Comparison of ENCODE assay signal across 16 cellular contexts in the genomic region with DNA sequence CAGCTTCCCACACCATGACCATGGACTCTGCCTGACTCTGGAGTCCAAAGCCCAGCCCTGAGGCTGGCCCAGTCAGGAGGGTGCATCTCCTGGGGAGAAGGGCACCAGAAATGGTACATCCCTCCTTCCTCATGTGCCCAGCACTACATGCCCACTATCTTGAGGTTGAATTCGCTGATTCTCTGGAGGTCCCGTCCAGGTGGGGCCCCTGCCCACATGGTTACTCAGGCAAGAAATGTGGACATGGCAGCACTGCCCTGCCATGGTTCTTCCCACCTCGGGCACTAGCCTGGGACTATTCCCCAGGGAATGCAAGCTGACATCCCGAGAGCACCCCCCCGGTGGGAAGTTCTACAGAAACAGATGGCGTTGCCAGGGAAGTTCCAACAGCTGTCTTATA.
"Had no signal": no experiment of that assay in that cellular context is flagged by ENCODE, and none has a peak within 500 bp of the region (broad histone marks: within the 10 kb centered on the region; RNA-seq: fewer than 3 reads in every experiment).

No MANE protein-coding gene starts in this region.

- H3K4me3 ChIP-seq: colonic mucosa, heart left ventricle, transverse colon had no signal

- H3K27me3 ChIP-seq: colonic mucosa, foreskin keratinocyte, heart left ventricle, transverse colon had no signal

- H3K36me3 Mint-ChIP-seq: naive B cell had no signal

- H3K27ac ChIP-seq: colonic mucosa, foreskin keratinocyte, heart left ventricle, transverse colon had no signal

- H3K4me1 Mint-ChIP-seq: activated B cell treated with CpG ODN at 0.5 μM for 24 hours, mesothelial cell of epicardium had no signal

- H3K27ac Mint-ChIP-seq: activated B cell treated with CpG ODN at 0.5 μM for 24 hours; activated CD4-positive, alpha-beta T cell treated with anti-CD3 and anti-CD28 coated beads, Interleukin-2, amount 10 ng/mL, durations not matched to agents 7 days and 5 days; activated naive CD4-positive, alpha-beta T cell treated with anti-CD3 and anti-CD28 coated beads, Interleukin-2, amount 10 ng/mL, durations not matched to agents 7 days and 5 days; activated T-helper 2 cell treated with anti-CD3 and anti-CD28 coated beads, Interferon-gamma antibody, Interleukin-2, Interleukin-4, amounts not matched to agents 10 μg/mL and 5 μg/mL and 100 μg/mL, durations not matched to agents 14 hours and 24 hours and 36 hours; mesothelial cell of epicardium; T-helper 1 cell treated with Interleukin-12 subunit alpha and Interleukin-12 subunit beta and Interleukin-4 antibody, amounts not matched to agents 30 μg/mL and 1 μg/mL, for 36 hours had no signal

- H3K4me3 Mint-ChIP-seq: activated B cell treated with CpG ODN at 0.5 μM for 24 hours; activated CD4-positive, alpha-beta T cell treated with anti-CD3 and anti-CD28 coated beads, Interleukin-2, amount 10 ng/mL, durations not matched to agents 7 days and 5 days; activated naive CD4-positive, alpha-beta T cell treated with anti-CD3 and anti-CD28 coated beads, Interleukin-2, amount 10 ng/mL, durations not matched to agents 7 days and 5 days; mesothelial cell of epicardium; naive B cell; T-helper 1 cell treated with Interleukin-12 subunit alpha and Interleukin-12 subunit beta and Interleukin-4 antibody, amounts not matched to agents 30 μg/mL and 1 μg/mL, for 36 hours had no signal

- H3K27me3 Mint-ChIP-seq: activated B cell treated with CpG ODN at 0.5 μM for 24 hours; activated CD4-positive, alpha-beta T cell treated with anti-CD3 and anti-CD28 coated beads, Interleukin-2, amount 10 ng/mL, durations not matched to agents 7 days and 5 days; activated naive CD4-positive, alpha-beta T cell treated with anti-CD3 and anti-CD28 coated beads, Interleukin-2, amount 10 ng/mL, durations not matched to agents 7 days and 5 days; naive B cell had no signal

- H3K4me1 ChIP-seq: colonic mucosa, foreskin keratinocyte, transverse colon had no signal

- H3K9me3 ChIP-seq: colonic mucosa, heart left ventricle, transverse colon had no signal

- DNase-seq: activated B cell treated with CpG ODN at 0.5 μM for 24 hours; activated CD4-positive, alpha-beta T cell treated with anti-CD3 and anti-CD28 coated beads, Interleukin-2, amount 10 ng/mL, durations not matched to agents 7 days and 5 days; activated naive CD4-positive, alpha-beta T cell treated with anti-CD3 and anti-CD28 coated beads, Interleukin-2, amount 10 ng/mL, durations not matched to agents 7 days and 5 days; activated T-cell treated with anti-CD3 and anti-CD28 coated beads for 4 hours; colonic mucosa; foreskin keratinocyte; islet precursor cell; naive B cell; stimulated activated CD4-positive, alpha-beta T cell treated with anti-CD3 and anti-CD28 coated beads, Interleukin-2, amount 100 ng/mL, for 24 hours; stimulated activated naive CD4-positive, alpha-beta T cell; substantia nigra; transverse colon had no signal

- H3K9me3 Mint-ChIP-seq: activated B cell treated with CpG ODN at 0.5 μM for 24 hours; activated CD4-positive, alpha-beta T cell treated with anti-CD3 and anti-CD28 coated beads, Interleukin-2, amount 10 ng/mL, durations not matched to agents 7 days and 5 days; activated naive CD4-positive, alpha-beta T cell treated with anti-CD3 and anti-CD28 coated beads, Interleukin-2, amount 10 ng/mL, durations not matched to agents 7 days and 5 days; activated T-helper 2 cell treated with anti-CD3 and anti-CD28 coated beads, Interferon-gamma antibody, Interleukin-2, Interleukin-4, amounts not matched to agents 10 μg/mL and 5 μg/mL and 100 μg/mL, durations not matched to agents 14 hours and 24 hours and 36 hours; mesothelial cell of epicardium; naive B cell; T-helper 1 cell treated with Interleukin-12 subunit alpha and Interleukin-12 subunit beta and Interleukin-4 antibody, amounts not matched to agents 30 μg/mL and 1 μg/mL, for 36 hours had no signal
